Comparison of ENCODE assay signal across 1 cellular context in genomic region chr3:43286115-43286885, GRCh38.
TF ChIP-seq lines count a peak whose summit lies in the region.

Gene SNRK, plus strand, starts transcription at chr3:43286540. Its CDS starts 16,664 bp downstream, at chr3:43303204.

TF ChIP-seq in HEK293, 187 proteins besides CTCF, POLR2A, EP300 and RAD21 (continued from another document):
- no peak for TF ChIP-seq GLI4 (tag by site-specific recombination; IDR thresholded peaks at IDR 0.05)
- no peak for TF ChIP-seq ZNF121 (tag by site-specific recombination; IDR thresholded peaks at IDR 0.05)
- no peak for TF ChIP-seq BCL11A (tag by site-specific recombination; IDR thresholded peaks at IDR 0.05; ENCODE audit: low read depth)
- no peak for TF ChIP-seq IKZF3 (tag by site-specific recombination; IDR thresholded peaks at IDR 0.05)
- no peak for TF ChIP-seq ZNF658 (tag by site-specific recombination; IDR thresholded peaks at IDR 0.05)
- TF ChIP-seq ZNF518A (tag by site-specific recombination; conservative IDR thresholded peaks at IDR 0.05; ENCODE audit: low read depth), result no peak
- no peak for TF ChIP-seq PATZ1 (tag by site-specific recombination; IDR thresholded peaks at IDR 0.05)
- TF ChIP-seq SP2 (tag by site-specific recombination; IDR thresholded peaks at IDR 0.05), result 0 out of 2 replicates have a peak, but pooled peaks have one; percentile 19
- TF ChIP-seq ZBTB10 (tag by site-specific recombination; IDR thresholded peaks at IDR 0.05), result no peak
